In genomic region chr15:101528108-101528916, GRCh38 we compare ENCODE assay signal across 1 cellular context.
TF ChIP-seq lines count a peak whose summit lies in the region.

No MANE protein-coding gene starts in this region.

TF ChIP-seq in HepG2, 621 proteins besides CTCF, POLR2A, EP300 and RAD21 (continued from another document):
- peak; percentile 99 for TF ChIP-seq HNF1A (IDR thresholded peaks at IDR 0.05; ENCODE audit: low read depth)
- peak; percentile 99 for TF ChIP-seq HNF1A (CRISPR knock-in tag; IDR thresholded peaks at IDR 0.05; ENCODE audit: borderline replicate concordance)
- TF ChIP-seq KDM5B (CRISPR knock-in tag; IDR thresholded peaks at IDR 0.05; ENCODE audit: borderline replicate concordance): peak; percentile 62
- peak; percentile 35; the same call in 1 of the 2 replicates for TF ChIP-seq SPEN (CRISPR knock-in tag; IDR thresholded peaks at IDR 0.05; ENCODE audit: low read depth)
- peak; percentile 62; the same call in 1 of the 2 replicates for TF ChIP-seq ZNF256 (CRISPR knock-in tag; conservative IDR thresholded peaks at IDR 0.05)
- TF ChIP-seq TAF1 (CRISPR knock-in tag; IDR thresholded peaks at IDR 0.05): peak; percentile 41; the same call in 1 of the 2 replicates
- peak; percentile 94 for TF ChIP-seq FOXP1 (IDR thresholded peaks at IDR 0.05)
- TF ChIP-seq FOXP1 (CRISPR knock-in tag; IDR thresholded peaks at IDR 0.05): peak; percentile 98
- TF ChIP-seq DRAP1 (CRISPR knock-in tag; IDR thresholded peaks at IDR 0.05): peak; percentile 91
- TF ChIP-seq ZBTB10 (CRISPR knock-in tag; IDR thresholded peaks at IDR 0.05; ENCODE audit: borderline replicate concordance): peak; percentile 97
- TF ChIP-seq NFRKB (IDR thresholded peaks at IDR 0.05): no peak
- peak; percentile 91 for TF ChIP-seq ZFX (CRISPR knock-in tag; IDR thresholded peaks at IDR 0.05; ENCODE audit: low read depth)
- TF ChIP-seq ZNF703 (CRISPR knock-in tag; IDR thresholded peaks at IDR 0.05; ENCODE audit: borderline replicate concordance): 0 out of 2 replicates have a peak, but pooled peaks have one; percentile 56
- TF ChIP-seq HHEX (CRISPR knock-in tag; IDR thresholded peaks at IDR 0.05): 0 out of 2 replicates have a peak, but pooled peaks have one; percentile 7
- peak; percentile 97 for TF ChIP-seq SALL1 (CRISPR knock-in tag; IDR thresholded peaks at IDR 0.05)
- TF ChIP-seq DNMT1 (CRISPR knock-in tag; IDR thresholded peaks at IDR 0.05): no peak
- peak; percentile 74; the same call in 1 of the 2 replicates for TF ChIP-seq GATA4 (IDR thresholded peaks at IDR 0.05; ENCODE audit: borderline replicate concordance, low read depth)
- peak; percentile 73; the same call in 1 of the 2 replicates for TF ChIP-seq MYPOP (CRISPR knock-in tag; IDR thresholded peaks at IDR 0.05)
- TF ChIP-seq ZNF430 (CRISPR knock-in tag; IDR thresholded peaks at IDR 0.05): peak; percentile 80; the same call in 1 of the 2 replicates
- peak; percentile 21; the same call in 1 of the 2 replicates for TF ChIP-seq ZFP91 (CRISPR knock-in tag; IDR thresholded peaks at IDR 0.05; ENCODE audit: borderline replicate concordance)
- TF ChIP-seq CEBPZ (IDR thresholded peaks at IDR 0.05; ENCODE audit: low read length): no peak
- TF ChIP-seq SMC3 (IDR thresholded peaks at IDR 0.05; ENCODE audit: low read length): peak; percentile 34; the same call in 1 of the 2 replicates
- TF ChIP-seq ZNF580 (CRISPR knock-in tag; IDR thresholded peaks at IDR 0.05; ENCODE audit: borderline replicate concordance, low read depth): peak; percentile 94
- TF ChIP-seq KDM2A (CRISPR knock-in tag; IDR thresholded peaks at IDR 0.05; ENCODE audit: borderline replicate concordance, low read depth): peak; percentile 75
- TF ChIP-seq KMT2B (CRISPR knock-in tag; IDR thresholded peaks at IDR 0.05): 0 out of 2 replicates have a peak, but pooled peaks have one; percentile 20
- TF ChIP-seq ZNF746 (CRISPR knock-in tag; IDR thresholded peaks at IDR 0.05): peak; percentile 57
- peak; percentile 58; the same call in 1 of the 2 replicates for TF ChIP-seq PPARG (CRISPR knock-in tag; conservative IDR thresholded peaks at IDR 0.05)
- peak; percentile 75 for TF ChIP-seq ZNF891 (CRISPR knock-in tag; IDR thresholded peaks at IDR 0.05)
- TF ChIP-seq NR2C2 (CRISPR knock-in tag; IDR thresholded peaks at IDR 0.05; ENCODE audit: borderline replicate concordance): 0 out of 2 replicates have a peak, but pooled peaks have one; percentile 45
- TF ChIP-seq ZSCAN22 (CRISPR knock-in tag; IDR thresholded peaks at IDR 0.05): no peak
- TF ChIP-seq KAT7 (CRISPR knock-in tag; IDR thresholded peaks at IDR 0.05; ENCODE audit: borderline replicate concordance): peak; percentile 40; the same call in 1 of the 2 replicates
- peak; percentile 93 for TF ChIP-seq PHF21A (CRISPR knock-in tag; IDR thresholded peaks at IDR 0.05)
- 0 out of 2 replicates have a peak, but pooled peaks have one; percentile 47 for TF ChIP-seq MED13 (CRISPR knock-in tag; IDR thresholded peaks at IDR 0.05)
- peak; percentile 83 for TF ChIP-seq ZNF329 (CRISPR knock-in tag; IDR thresholded peaks at IDR 0.05; ENCODE audit: low read depth)
- peak; percentile 90 for TF ChIP-seq FOXK1 (CRISPR knock-in tag; IDR thresholded peaks at IDR 0.05; ENCODE audit: borderline replicate concordance, low read depth)
- peak; percentile 94 for TF ChIP-seq SMAD3 (CRISPR knock-in tag; IDR thresholded peaks at IDR 0.05)
